ENCODE assay signal across 1 cellular context in genomic region chr6:27809939-27810767, GRCh38.
TF ChIP-seq lines count a peak whose summit lies in the region.

No MANE protein-coding gene starts in this region.

TF ChIP-seq in HCT116, 20 proteins besides CTCF, POLR2A, EP300 and RAD21 (continued from another document):
- TF ChIP-seq ZFX (IDR thresholded peaks at IDR 0.05) (peak; percentile 51; the same call in 1 of the 2 replicates), CBX3 (IDR thresholded peaks at IDR 0.05; ENCODE audit: low read depth) (0 out of 2 replicates have a peak, but pooled peaks have one; percentile 61), SP1 (IDR thresholded peaks at IDR 0.05; ENCODE audit: low read depth) (peak; percentile 84), JUND (IDR thresholded peaks at IDR 0.05) (0 out of 2 replicates have a peak, but pooled peaks have one; percentile 20), ATF3 (IDR thresholded peaks at IDR 0.05) (no peak), MAX (IDR thresholded peaks at IDR 0.05) (peak; percentile 49; the same call in 1 of the 2 replicates), ZBTB33 (IDR thresholded peaks at IDR 0.05; ENCODE audit: extremely low read depth, insufficient replicate concordance, low read length) (peak; percentile 73), POLR2AphosphoS5 (IDR thresholded peaks at IDR 0.05; ENCODE audit: low read depth, low read length) (peak; percentile 99), EGR1 (IDR thresholded peaks at IDR 0.05; ENCODE audit: low read depth) (no peak), ZNF274 (IDR thresholded peaks at IDR 0.05; ENCODE audit: low read depth, low read length) (no peak)
TF ChIP-seq in HCT116: peak in this region for 9.
